ENCODE assay signal across 10 cellular contexts in genomic region chr2:83055338-83056010, GRCh38.
DNase-seq lines count a peak whose midpoint lies in the region; ATAC-seq and TF ChIP-seq lines count a peak whose summit lies in the region.
"Had no signal": no experiment of that assay in that cellular context is flagged by ENCODE, and none has a peak within 500 bp of the region (broad histone marks: within the 10 kb centered on the region; RNA-seq: fewer than 3 reads in every experiment).

No MANE protein-coding gene starts in this region.

- ATAC-seq in RWPE2 (ENCODE audit: low read depth) = peak; percentile 100
- ATAC-seq in left lobe of liver = no peak

- H3K9me3 ChIP-seq in RWPE2 (ENCODE audit: severe bottlenecking) = no peaks in the 10 kb centered on the region
- H3K9me3 ChIP-seq: ascending aorta had no signal

- H3K27ac ChIP-seq in RWPE2 (ENCODE audit: poor library complexity, severe bottlenecking) = peak overlapping the region; percentile 87
- H3K27ac ChIP-seq: ascending aorta had no signal

- H3K27me3 ChIP-seq in RWPE2 (ENCODE audit: insufficient read depth, poor library complexity, severe bottlenecking) = no peaks in the 10 kb centered on the region
- H3K27me3 ChIP-seq: ascending aorta had no signal

- TF ChIP-seq CTCF in RWPE2 (IDR thresholded peaks at IDR 0.05; ENCODE audit: poor library complexity, severe bottlenecking) (no peak), fibroblast of mammary gland (conservative IDR thresholded peaks at IDR 0.05; ENCODE audit: control insufficient read depth, insufficient read depth, low read depth, low read length) (no peak)

- DNase-seq in H4 (ENCODE audit: low spot score) (peak; percentile 11), RWPE2 (ENCODE audit: low spot score) (no peak), fibroblast of mammary gland (ENCODE audit: low read depth) (peak; percentile 50), skeletal muscle cell (ENCODE audit: low read depth) (peak; percentile 77), DMS 273 (lab: John Stamatoyannopoulos, UW; ENCODE audit: unreplicated experiment) (no peak), NCI-H187 treated with DMSO at 0.1 percent for 48 hours (lab: John Stamatoyannopoulos, UW) (no peak), left lobe of liver (ENCODE audit: low spot score) (no peak)
- DNase-seq: NCI-H1092 treated with DMSO at 0.1 percent for 48 hours, NCI-H69 had no signal

- H3K36me3 ChIP-seq in RWPE2 (ENCODE audit: low read depth) = no peaks in the 10 kb centered on the region
- H3K36me3 ChIP-seq: ascending aorta had no signal

- H3K4me1 ChIP-seq in RWPE2 (ENCODE audit: insufficient read depth, poor library complexity, severe bottlenecking) = peaks cover 20% of the 10 kb centered on the region
- H3K4me1 ChIP-seq: ascending aorta had no signal

- H3K4me3 ChIP-seq in RWPE2 (ENCODE audit: severe bottlenecking) (no peak overlapping the region), fibroblast of mammary gland (ENCODE audit: control insufficient read depth, low read depth, low read length) (no peak overlapping the region), skeletal muscle cell (ENCODE audit: low read depth, low read length) (no peak overlapping the region)
- H3K4me3 ChIP-seq: ascending aorta had no signal

Comparison
In these comparisons a context has a peak if more than half of its experiments do, and no peak if none do; other contexts are left out.
1. DNase-seq: peak in H4 (single experiment), fibroblast of mammary gland (single experiment) and skeletal muscle cell (single experiment); none in RWPE2 (single experiment), DMS 273 (single experiment), NCI-H187 treated with DMSO at 0.1 percent for 48 hours (single experiment) and left lobe of liver (single experiment).